ENCODE assay signal across 17 cellular contexts in the genomic region with DNA sequence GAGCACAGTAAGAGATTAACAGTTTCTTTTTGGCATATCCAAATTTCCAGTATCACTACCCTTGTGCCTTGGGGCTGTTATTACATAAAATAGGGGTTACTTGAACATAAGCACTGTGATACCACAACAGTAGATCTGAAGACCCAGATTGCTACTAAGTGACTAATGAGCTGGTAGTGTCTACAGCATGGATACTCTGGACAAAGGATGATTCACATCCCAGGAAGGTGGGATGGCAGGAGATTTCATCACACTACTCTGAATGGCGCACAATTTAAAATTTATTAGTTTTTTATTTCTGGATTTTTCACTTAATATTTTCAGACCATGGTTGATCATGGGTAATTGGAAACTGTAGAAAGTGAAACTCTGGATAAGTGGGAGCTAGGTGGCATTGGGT.
DNase-seq lines count a peak whose midpoint lies in the region; ATAC-seq, FAIRE-seq and TF ChIP-seq lines count a peak whose summit lies in the region.
"Had no signal": no experiment of that assay in that cellular context is flagged by ENCODE, and none has a peak within 500 bp of the region (broad histone marks: within the 10 kb centered on the region; RNA-seq: fewer than 3 reads in every experiment).

No MANE protein-coding gene starts in this region.

- no peaks in the 10 kb centered on the region for H3F3A ChIP-seq in MM.1S (ENCODE audit: insufficient read depth, low read length)

- POLR2A ChIA-PET in A549 (lab: Yijun Ruan, JAX): interaction anchor here (1.0 to 1.2 kb wide), 3 partner anchors 187 to 408 kb away, joined by 3 to 4 read pairs (median 3); partner anchors contain the start of genes ATG10 and SSBP2

- DNase-seq in A549 (ENCODE audit: low read depth in 1 of 2, low spot score in 1 of 2) (peak; percentile 18 to 67), HTR-8/SVneo (ENCODE audit: insufficient read length, low spot score) (peak; percentile 21), astrocyte of the hippocampus (ENCODE audit: low read depth, low spot score) (peak; percentile 28), foreskin keratinocyte (peak; percentile 68 to 86), MM.1S (no peak), T-helper 17 cell (no peak), tibial artery (no peak)
- no peak for DNase-seq in activated T-helper 1 cell treated with anti-CD3 and anti-CD28 coated beads, Interleukin-12 subunit alpha, Interleukin-12 subunit beta, Interleukin-2, Interleukin-4 antibody, amounts not matched to agents 30 ng/mL and 10 ng/mL and 1 ng/mL, durations not matched to agents 14 hours and 24 hours and 36 hours (ENCODE audit: low spot score)
- DNase-seq: activated CD8-positive, alpha-beta memory T cell treated with anti-CD3 and anti-CD28 coated beads for 24 hours; caudate nucleus; NCI-H2081 treated with DMSO at 0.1 percent for 48 hours; small intestine; stomach had no signal

- no peaks in the 10 kb centered on the region for H3K27me3 ChIP-seq in foreskin keratinocyte
- no peaks in the 10 kb centered on the region for H3K27me3 ChIP-seq in MM.1S (replicated peaks; ENCODE audit: insufficient read depth, low read length)
- no peaks in the 10 kb centered on the region for H3K27me3 ChIP-seq in tibial artery
- H3K27me3 ChIP-seq: stomach had no signal

- H3K27ac Mint-ChIP-seq in T-helper 17 cell: no peak overlapping the region
- H3K27ac Mint-ChIP-seq in activated T-helper 1 cell treated with anti-CD3 and anti-CD28 coated beads, Interleukin-12 subunit alpha, Interleukin-12 subunit beta, Interleukin-2, Interleukin-4 antibody, amounts not matched to agents 30 ng/mL and 10 ng/mL and 1 ng/mL, durations not matched to agents 14 hours and 24 hours and 36 hours: no peak overlapping the region
- H3K27ac Mint-ChIP-seq: memory B cell had no signal

- H3K9me3 Mint-ChIP-seq in activated T-helper 1 cell treated with anti-CD3 and anti-CD28 coated beads, Interleukin-12 subunit alpha, Interleukin-12 subunit beta, Interleukin-2, Interleukin-4 antibody, amounts not matched to agents 30 ng/mL and 10 ng/mL and 1 ng/mL, durations not matched to agents 14 hours and 24 hours and 36 hours: no peaks in the 10 kb centered on the region
- H3K9me3 Mint-ChIP-seq: memory B cell had no signal

- no peaks in the 10 kb centered on the region for H4K20me1 ChIP-seq in MM.1S (ENCODE audit: insufficient read depth, low read length)

- no peak overlapping the region for H3K4me3 Mint-ChIP-seq in T-helper 17 cell
- H3K4me3 Mint-ChIP-seq in activated T-helper 1 cell treated with anti-CD3 and anti-CD28 coated beads, Interleukin-12 subunit alpha, Interleukin-12 subunit beta, Interleukin-2, Interleukin-4 antibody, amounts not matched to agents 30 ng/mL and 10 ng/mL and 1 ng/mL, durations not matched to agents 14 hours and 24 hours and 36 hours: no peak overlapping the region
- H3K4me3 Mint-ChIP-seq: memory B cell had no signal

- no peaks in the 10 kb centered on the region for H3K36me3 ChIP-seq in MM.1S (replicated peaks; ENCODE audit: insufficient read depth, low read length)
- H3K36me3 ChIP-seq in tibial artery: no peaks in the 10 kb centered on the region
- H3K36me3 ChIP-seq: HAP-1, stomach had no signal

- H3K27me3 Mint-ChIP-seq in T-helper 17 cell: no peaks in the 10 kb centered on the region
- no peaks in the 10 kb centered on the region for H3K27me3 Mint-ChIP-seq in activated T-helper 1 cell treated with anti-CD3 and anti-CD28 coated beads, Interleukin-12 subunit alpha, Interleukin-12 subunit beta, Interleukin-2, Interleukin-4 antibody, amounts not matched to agents 30 ng/mL and 10 ng/mL and 1 ng/mL, durations not matched to agents 14 hours and 24 hours and 36 hours (ENCODE audit: insufficient read depth)
- H3K27me3 Mint-ChIP-seq: memory B cell had no signal

- H3K4me3 ChIP-seq in A549 (no peak overlapping the region), MM.1S (ENCODE audit: low read length) (no peak overlapping the region), tibial artery (no peak overlapping the region)
- H3K4me3 ChIP-seq: HAP-1, stomach had no signal

- no peaks in the 10 kb centered on the region for H3K79me2 ChIP-seq in MM.1S (ENCODE audit: low read length)

- peak in 1 of 2 experiments; percentile 45; a peak in 2 of 5 replicates for TF ChIP-seq EP300 in A549 (IDR thresholded peaks at IDR 0.05)

- peaks cover 5% of the 10 kb centered on the region for H3K4me1 Mint-ChIP-seq in T-helper 17 cell
- no peaks in the 10 kb centered on the region for H3K4me1 Mint-ChIP-seq in activated T-helper 1 cell treated with anti-CD3 and anti-CD28 coated beads, Interleukin-12 subunit alpha, Interleukin-12 subunit beta, Interleukin-2, Interleukin-4 antibody, amounts not matched to agents 30 ng/mL and 10 ng/mL and 1 ng/mL, durations not matched to agents 14 hours and 24 hours and 36 hours (ENCODE audit: low read depth)
- H3K4me1 Mint-ChIP-seq: memory B cell had no signal

- H3K36me3 Mint-ChIP-seq in T-helper 17 cell (ENCODE audit: low read depth): no peaks in the 10 kb centered on the region
- no peaks in the 10 kb centered on the region for H3K36me3 Mint-ChIP-seq in activated T-helper 1 cell treated with anti-CD3 and anti-CD28 coated beads, Interleukin-12 subunit alpha, Interleukin-12 subunit beta, Interleukin-2, Interleukin-4 antibody, amounts not matched to agents 30 ng/mL and 10 ng/mL and 1 ng/mL, durations not matched to agents 14 hours and 24 hours and 36 hours (ENCODE audit: low read depth)
- H3K36me3 Mint-ChIP-seq: memory B cell had no signal

- H2AFZ ChIP-seq in MM.1S (ENCODE audit: low read length): no peak overlapping the region

- CTCF ChIA-PET in A549 (lab: Yijun Ruan, JAX): interaction anchor here (0.9 to 1.5 kb wide), 3 partner anchors 17 to 733 kb away, joined by 3 to 5 read pairs (median 3); no protein-coding TSS in a partner anchor

- H3K9me3 ChIP-seq in A549: no peaks in the 10 kb centered on the region
- no peaks in the 10 kb centered on the region for H3K9me3 ChIP-seq in MM.1S (replicated peaks; ENCODE audit: insufficient read depth, low read length)
- H3K9me3 ChIP-seq in T-helper 17 cell (ENCODE audit: control insufficient read depth, low read length, poor library complexity, severe bottlenecking): no peaks in the 10 kb centered on the region
- H3K9me3 ChIP-seq in tibial artery: no peaks in the 10 kb centered on the region
- H3K9me3 ChIP-seq: HAP-1, stomach had no signal

- WGBS in A549 (ENCODE audit: missing lambda C conversion rate): 32% methylated on average over 1 of the region's 1 CpG

- TF ChIP-seq RAD21 in A549 (conservative IDR thresholded peaks at IDR 0.05 in 1 of 2, IDR thresholded peaks at IDR 0.05 in 1 of 2): no peak

- H3K9me2 ChIP-seq in MM.1S (replicated peaks; ENCODE audit: insufficient read depth, low read length): no peaks in the 10 kb centered on the region

- FAIRE-seq in A549 (lab: Jason Lieb, UNC) (peak; percentile 87), HTR-8/SVneo (lab: Jason Lieb, UNC) (no peak)
- FAIRE-seq: small intestine had no signal

- no peak for TF ChIP-seq POLR2A in A549 (IDR thresholded peaks at IDR 0.05; ENCODE audit: low read length)

- no peak overlapping the region for H3K9ac ChIP-seq in MM.1S (ENCODE audit: low read length)

- TF ChIP-seq CTCF in A549 (IDR thresholded peaks at IDR 0.05) (no peak), foreskin keratinocyte (conservative IDR thresholded peaks at IDR 0.05) (no peak), MM.1S (IDR thresholded peaks at IDR 0.05; ENCODE audit: low read length) (no peak), tibial artery (IDR thresholded peaks at IDR 0.05) (no peak)

- H3K4me2 ChIP-seq in A549 (peak overlapping the region; percentile 70), MM.1S (ENCODE audit: low read depth, low read length) (no peak overlapping the region)

- H3K4me1 ChIP-seq in A549 (peaks cover 35% of the 10 kb centered on the region), foreskin keratinocyte (peaks cover 13% of the 10 kb centered on the region), MM.1S (ENCODE audit: low read length) (no peaks in the 10 kb centered on the region), tibial artery (peaks cover 0 to 6% (median 0%) of the 10 kb centered on the region in 4 donors)

- intact Hi-C loops in tibial artery (cut with DNase I; ENCODE audit: low total_unique reads): no loop called here
- intact Hi-C loops in activated T-helper 1 cell treated with anti-CD3 and anti-CD28 coated beads, Interleukin-12 subunit alpha, Interleukin-12 subunit beta, Interleukin-2, Interleukin-4 antibody, amounts not matched to agents 30 ng/mL and 10 ng/mL and 1 ng/mL, durations not matched to agents 14 hours and 24 hours and 36 hours (cut with micrococcal nuclease): no loop called here

- peak overlapping the region; percentile 70 to 82 for H3K27ac ChIP-seq in A549
- no peak overlapping the region for H3K27ac ChIP-seq in foreskin keratinocyte
- H3K27ac ChIP-seq in MM.1S (ENCODE audit: low read length): no peak overlapping the region
- no peak overlapping the region for H3K27ac ChIP-seq in tibial artery
- H3K27ac ChIP-seq: HL-60, stomach, VCaP had no signal

- ATAC-seq in A549 (peak; percentile 96 to 98), foreskin keratinocyte (peak; percentile 100), T-helper 17 cell (no peak)

TF ChIP-seq in A549, 52 proteins besides CTCF, POLR2A, EP300 and RAD21 (continues in another document):
- TF ChIP-seq, protein P1, sequence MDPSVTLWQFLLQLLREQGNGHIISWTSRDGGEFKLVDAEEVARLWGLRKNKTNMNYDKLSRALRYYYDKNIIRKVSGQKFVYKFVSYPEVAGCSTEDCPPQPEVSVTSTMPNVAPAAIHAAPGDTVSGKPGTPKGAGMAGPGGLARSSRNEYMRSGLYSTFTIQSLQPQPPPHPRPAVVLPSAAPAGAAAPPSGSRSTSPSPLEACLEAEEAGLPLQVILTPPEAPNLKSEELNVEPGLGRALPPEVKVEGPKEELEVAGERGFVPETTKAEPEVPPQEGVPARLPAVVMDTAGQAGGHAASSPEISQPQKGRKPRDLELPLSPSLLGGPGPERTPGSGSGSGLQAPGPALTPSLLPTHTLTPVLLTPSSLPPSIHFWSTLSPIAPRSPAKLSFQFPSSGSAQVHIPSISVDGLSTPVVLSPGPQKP (IDR thresholded peaks at IDR 0.05; ENCODE audit: low read depth, low read length): no peak
- no peak for TF ChIP-seq MAFK (IDR thresholded peaks at IDR 0.05; ENCODE audit: partially characterized antibody)
- TF ChIP-seq MYC (IDR thresholded peaks at IDR 0.05; ENCODE audit: borderline replicate concordance, low read length): no peak
- TF ChIP-seq CHD2 (IDR thresholded peaks at IDR 0.05; ENCODE audit: low read length, partially characterized antibody): no peak
- no peak for TF ChIP-seq KDM5A (IDR thresholded peaks at IDR 0.05)
- TF ChIP-seq FOSL2 (IDR thresholded peaks at IDR 0.05): peak; percentile 57; the same call in 1 of the 2 replicates
- peak; percentile 83 for TF ChIP-seq FOSL2 (CRISPR knock-in tag; IDR thresholded peaks at IDR 0.05)
- no peak for TF ChIP-seq EHF (CRISPR knock-in tag; IDR thresholded peaks at IDR 0.05)
- TF ChIP-seq PHF8 (IDR thresholded peaks at IDR 0.05; ENCODE audit: borderline replicate concordance, low read depth): no peak

Comparison
In these comparisons a context has a peak if more than half of its experiments do, and no peak if none do; other contexts are left out.
1. DNase-seq: peak in A549 (2 of 2), HTR-8/SVneo (single experiment), astrocyte of the hippocampus (single experiment) and foreskin keratinocyte (2 of 2); none in MM.1S (single experiment), T-helper 17 cell (0 of 3), tibial artery (0 of 2) and activated T-helper 1 cell treated with anti-CD3 and anti-CD28 coated beads, Interleukin-12 subunit alpha, Interleukin-12 subunit beta, Interleukin-2, Interleukin-4 antibody, amounts not matched to agents 30 ng/mL and 10 ng/mL and 1 ng/mL, durations not matched to agents 14 hours and 24 hours and 36 hours (single experiment).
2. H3K27ac ChIP-seq: peak in A549 (2 of 2); none in foreskin keratinocyte (single experiment), MM.1S (single experiment) and tibial artery (0 of 2).